In genomic region chr7:1176891-1177373, GRCh38 we compare ENCODE assay signal across 1 cellular context.
TF ChIP-seq lines count a peak whose summit lies in the region.

No MANE protein-coding gene starts in this region.

TF ChIP-seq in K562, 482 proteins besides CTCF, POLR2A, EP300 and RAD21 (continued from another document):
- TF ChIP-seq ZMIZ1 (IDR thresholded peaks at IDR 0.05; ENCODE audit: low read depth in 2 of 2, low read length in 2 of 2) (no peak), KLF13 (tag; IDR thresholded peaks at IDR 0.05; ENCODE audit: borderline replicate concordance, low read depth) (peak; percentile 88), GMEB1 (CRISPR knock-in tag; IDR thresholded peaks at IDR 0.05) (no peak), ZBTB33 (CRISPR knock-in tag; IDR thresholded peaks at IDR 0.05) (no peak), BCOR (IDR thresholded peaks at IDR 0.05) (peak; percentile 6; the same call in 1 of the 2 replicates), PHF20 (IDR thresholded peaks at IDR 0.05; ENCODE audit: partially characterized antibody) (peak; percentile 24), YBX1 (IDR thresholded peaks at IDR 0.05) (no peak), SMC3 (conservative IDR thresholded peaks at IDR 0.05; ENCODE audit: insufficient read depth, low read depth, low read length) (peak; percentile 37), ATF1 (CRISPR knock-in tag; IDR thresholded peaks at IDR 0.05) (no peak), ATF1 (tag; IDR thresholded peaks at IDR 0.05) (no peak; the same call in 1 of the 2 replicates), RBM25 (IDR thresholded peaks at IDR 0.05; ENCODE audit: low read depth, low read length, severe bottlenecking) (peak; percentile 52)
- TF ChIP-seq, protein P1, sequence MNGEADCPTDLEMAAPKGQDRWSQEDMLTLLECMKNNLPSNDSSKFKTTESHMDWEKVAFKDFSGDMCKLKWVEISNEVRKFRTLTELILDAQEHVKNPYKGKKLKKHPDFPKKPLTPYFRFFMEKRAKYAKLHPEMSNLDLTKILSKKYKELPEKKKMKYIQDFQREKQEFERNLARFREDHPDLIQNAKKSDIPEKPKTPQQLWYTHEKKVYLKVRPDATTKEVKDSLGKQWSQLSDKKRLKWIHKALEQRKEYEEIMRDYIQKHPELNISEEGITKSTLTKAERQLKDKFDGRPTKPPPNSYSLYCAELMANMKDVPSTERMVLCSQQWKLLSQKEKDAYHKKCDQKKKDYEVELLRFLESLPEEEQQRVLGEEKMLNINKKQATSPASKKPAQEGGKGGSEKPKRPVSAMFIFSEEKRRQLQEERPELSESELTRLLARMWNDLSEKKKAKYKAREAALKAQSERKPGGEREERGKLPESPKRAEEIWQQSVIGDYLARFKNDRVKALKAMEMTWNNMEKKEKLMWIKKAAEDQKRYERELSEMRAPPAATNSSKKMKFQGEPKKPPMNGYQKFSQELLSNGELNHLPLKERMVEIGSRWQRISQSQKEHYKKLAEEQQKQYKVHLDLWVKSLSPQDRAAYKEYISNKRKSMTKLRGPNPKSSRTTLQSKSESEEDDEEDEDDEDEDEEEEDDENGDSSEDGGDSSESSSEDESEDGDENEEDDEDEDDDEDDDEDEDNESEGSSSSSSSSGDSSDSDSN (IDR thresholded peaks at IDR 0.05; ENCODE audit: borderline replicate concordance in 1 of 2, low read depth in 2 of 2, low read length in 2 of 2) = no peak
- TF ChIP-seq, protein P2, sequence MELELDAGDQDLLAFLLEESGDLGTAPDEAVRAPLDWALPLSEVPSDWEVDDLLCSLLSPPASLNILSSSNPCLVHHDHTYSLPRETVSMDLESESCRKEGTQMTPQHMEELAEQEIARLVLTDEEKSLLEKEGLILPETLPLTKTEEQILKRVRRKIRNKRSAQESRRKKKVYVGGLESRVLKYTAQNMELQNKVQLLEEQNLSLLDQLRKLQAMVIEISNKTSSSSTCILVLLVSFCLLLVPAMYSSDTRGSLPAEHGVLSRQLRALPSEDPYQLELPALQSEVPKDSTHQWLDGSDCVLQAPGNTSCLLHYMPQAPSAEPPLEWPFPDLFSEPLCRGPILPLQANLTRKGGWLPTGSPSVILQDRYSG (tag; conservative IDR thresholded peaks at IDR 0.05; ENCODE audit: low read depth) = no peak
- TF ChIP-seq, protein P3, sequence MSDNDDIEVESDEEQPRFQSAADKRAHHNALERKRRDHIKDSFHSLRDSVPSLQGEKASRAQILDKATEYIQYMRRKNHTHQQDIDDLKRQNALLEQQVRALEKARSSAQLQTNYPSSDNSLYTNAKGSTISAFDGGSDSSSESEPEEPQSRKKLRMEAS (CRISPR knock-in tag; IDR thresholded peaks at IDR 0.05) = peak; percentile 51; the same call in 1 of the 2 replicates
